In genomic region chr16:15689290-15689689, GRCh38 we compare ENCODE assay signal across 21 cellular contexts.
"Had no signal": no experiment of that assay in that cellular context is flagged by ENCODE, and none has a peak within 500 bp of the region (broad histone marks: within the 10 kb centered on the region; RNA-seq: fewer than 3 reads in every experiment).

No MANE protein-coding gene starts in this region.

- H3K27ac Mint-ChIP-seq: activated CD8-positive, alpha-beta memory T cell treated with anti-CD3 and anti-CD28 coated beads, Interleukin-2, amount 10 ng/mL, durations not matched to agents 7 days and 5 days; natural killer cell had no signal

- H3K4me3 ChIP-seq: dorsolateral prefrontal cortex, mucosa of descending colon, psoas muscle, suprapubic skin had no signal

- DNase-seq: activated CD4-positive, CD25-positive, alpha-beta regulatory T cell; activated CD8-positive, alpha-beta memory T cell treated with anti-CD3 and anti-CD28 coated beads, Interleukin-2, amount 10 ng/mL, durations not matched to agents 7 days and 5 days; activated naive CD4-positive, alpha-beta T cell treated with Interleukin-2 at 50 U/mL for 16 hours; amygdala; dorsolateral prefrontal cortex; foreskin keratinocyte; head of caudate nucleus; left colon; mammary epithelial cell; mucosa of descending colon; natural killer cell; nucleus accumbens; psoas muscle; stimulated activated CD4-positive, alpha-beta T cell treated with anti-CD3 and anti-CD28 coated beads, Interleukin-2, amount 100 ng/mL, for 48 hours; stimulated activated CD8-positive, alpha-beta memory T cell treated with anti-CD3 and anti-CD28 coated beads, Interleukin-4, amount 100 ng/mL, for 48 hours; stimulated activated naive CD8-positive, alpha-beta T cell treated with anti-CD3 and anti-CD28 coated beads, Interleukin-15, Interleukin-2, amounts not matched to agents 100 U/mL and 50 U/mL, for 24 hours; T-helper 2 cell had no signal

- H3K27me3 ChIP-seq: dorsolateral prefrontal cortex, foreskin keratinocyte, suprapubic skin had no signal

- H3K27me3 Mint-ChIP-seq: activated CD8-positive, alpha-beta memory T cell treated with anti-CD3 and anti-CD28 coated beads, Interleukin-2, amount 10 ng/mL, durations not matched to agents 7 days and 5 days had no signal

- H3K4me1 ChIP-seq: foreskin keratinocyte, suprapubic skin had no signal

- H3K9me3 Mint-ChIP-seq: natural killer cell had no signal

- H3K27ac ChIP-seq: foreskin keratinocyte, psoas muscle, suprapubic skin had no signal

- H3K36me3 Mint-ChIP-seq: natural killer cell had no signal

- H3K4me3 Mint-ChIP-seq: activated CD8-positive, alpha-beta memory T cell treated with anti-CD3 and anti-CD28 coated beads, Interleukin-2, amount 10 ng/mL, durations not matched to agents 7 days and 5 days; natural killer cell had no signal

- FAIRE-seq: bronchial epithelial cell, TTC549 had no signal

- ATAC-seq: activated CD8-positive, alpha-beta memory T cell treated with anti-CD3 and anti-CD28 coated beads, Interleukin-2, amount 10 ng/mL, durations not matched to agents 7 days and 5 days; foreskin keratinocyte; left colon; mucosa of descending colon; natural killer cell; psoas muscle; sciatic nerve; stimulated activated naive CD8-positive, alpha-beta T cell treated with anti-CD3 and anti-CD28 coated beads, Interleukin-15, Interleukin-2, amounts not matched to agents 100 U/mL and 50 U/mL, for 24 hours had no signal

- H3K4me1 Mint-ChIP-seq: activated CD8-positive, alpha-beta memory T cell treated with anti-CD3 and anti-CD28 coated beads, Interleukin-2, amount 10 ng/mL, durations not matched to agents 7 days and 5 days had no signal

- H3K9me3 ChIP-seq: mucosa of descending colon, psoas muscle, suprapubic skin had no signal
